1 cellular context compared by ENCODE assay signal in the genomic region with DNA sequence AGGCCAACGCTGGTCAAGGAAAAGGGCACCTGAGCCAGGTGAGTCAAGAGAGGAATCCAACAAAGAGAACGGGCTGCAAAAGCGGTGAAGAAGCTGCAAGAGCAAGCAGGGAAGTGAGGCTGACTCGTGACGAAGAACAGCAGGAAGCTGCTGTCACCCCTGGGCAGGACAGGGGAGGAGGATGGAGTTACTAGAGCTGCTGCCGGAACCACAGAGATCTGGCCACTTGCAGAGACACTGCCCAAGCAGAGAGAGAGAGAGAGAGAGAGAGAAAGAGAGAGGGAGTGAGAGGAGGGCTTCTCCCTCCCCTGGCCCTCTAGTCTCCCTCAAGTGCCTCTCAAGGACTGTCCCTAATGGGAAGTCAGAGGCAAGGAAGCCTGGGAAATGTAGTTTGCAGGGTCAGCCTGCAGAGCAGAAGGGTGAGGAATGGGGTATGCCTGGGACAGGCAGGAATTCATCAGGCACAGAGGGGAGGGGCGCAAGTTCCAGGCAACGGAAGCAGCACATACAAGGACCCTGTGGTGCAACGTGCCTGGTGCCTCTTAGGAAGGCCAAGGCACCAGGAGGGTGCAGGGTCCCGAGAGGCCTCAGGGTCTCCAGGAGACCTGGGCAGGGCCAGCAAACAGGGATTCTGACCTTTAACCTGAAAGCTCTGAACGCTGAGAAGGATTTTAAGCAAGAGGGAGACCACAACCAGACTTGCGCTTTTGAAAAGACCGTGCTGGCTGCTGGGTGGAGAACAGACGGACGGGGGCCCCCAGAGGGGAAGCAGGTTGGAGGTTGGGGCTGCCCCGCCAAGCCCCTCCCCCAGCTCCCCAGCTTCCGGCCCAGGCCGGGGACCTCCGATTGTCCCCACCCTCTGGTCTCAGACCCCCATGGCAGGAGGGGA.
A peak's percentile ranks its signal among the peaks of the same experiment; 100 is the strongest.
TF ChIP-seq lines count a peak whose summit lies in the region.

No MANE protein-coding gene starts in this region.

TF ChIP-seq in HepG2, 621 proteins besides CTCF, POLR2A, EP300 and RAD21 (continued from another document and continues in another):
- TF ChIP-seq, protein P1, sequence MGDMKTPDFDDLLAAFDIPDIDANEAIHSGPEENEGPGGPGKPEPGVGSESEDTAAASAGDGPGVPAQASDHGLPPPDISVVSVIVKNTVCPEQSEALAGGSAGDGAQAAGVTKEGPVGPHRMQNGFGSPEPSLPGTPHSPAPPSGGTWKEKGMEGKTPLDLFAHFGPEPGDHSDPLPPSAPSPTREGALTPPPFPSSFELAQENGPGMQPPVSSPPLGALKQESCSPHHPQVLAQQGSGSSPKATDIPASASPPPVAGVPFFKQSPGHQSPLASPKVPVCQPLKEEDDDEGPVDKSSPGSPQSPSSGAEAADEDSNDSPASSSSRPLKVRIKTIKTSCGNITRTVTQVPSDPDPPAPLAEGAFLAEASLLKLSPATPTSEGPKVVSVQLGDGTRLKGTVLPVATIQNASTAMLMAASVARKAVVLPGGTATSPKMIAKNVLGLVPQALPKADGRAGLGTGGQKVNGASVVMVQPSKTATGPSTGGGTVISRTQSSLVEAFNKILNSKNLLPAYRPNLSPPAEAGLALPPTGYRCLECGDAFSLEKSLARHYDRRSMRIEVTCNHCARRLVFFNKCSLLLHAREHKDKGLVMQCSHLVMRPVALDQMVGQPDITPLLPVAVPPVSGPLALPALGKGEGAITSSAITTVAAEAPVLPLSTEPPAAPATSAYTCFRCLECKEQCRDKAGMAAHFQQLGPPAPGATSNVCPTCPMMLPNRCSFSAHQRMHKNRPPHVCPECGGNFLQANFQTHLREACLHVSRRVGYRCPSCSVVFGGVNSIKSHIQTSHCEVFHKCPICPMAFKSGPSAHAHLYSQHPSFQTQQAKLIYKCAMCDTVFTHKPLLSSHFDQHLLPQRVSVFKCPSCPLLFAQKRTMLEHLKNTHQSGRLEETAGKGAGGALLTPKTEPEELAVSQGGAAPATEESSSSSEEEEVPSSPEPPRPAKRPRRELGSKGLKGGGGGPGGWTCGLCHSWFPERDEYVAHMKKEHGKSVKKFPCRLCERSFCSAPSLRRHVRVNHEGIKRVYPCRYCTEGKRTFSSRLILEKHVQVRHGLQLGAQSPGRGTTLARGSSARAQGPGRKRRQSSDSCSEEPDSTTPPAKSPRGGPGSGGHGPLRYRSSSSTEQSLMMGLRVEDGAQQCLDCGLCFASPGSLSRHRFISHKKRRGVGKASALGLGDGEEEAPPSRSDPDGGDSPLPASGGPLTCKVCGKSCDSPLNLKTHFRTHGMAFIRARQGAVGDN (CRISPR knock-in tag; IDR thresholded peaks at IDR 0.05) = peak; percentile 86
- peak; percentile 71; the same call in 1 of the 2 replicates for TF ChIP-seq ZNF205 (CRISPR knock-in tag; IDR thresholded peaks at IDR 0.05)
- TF ChIP-seq, protein P2, sequence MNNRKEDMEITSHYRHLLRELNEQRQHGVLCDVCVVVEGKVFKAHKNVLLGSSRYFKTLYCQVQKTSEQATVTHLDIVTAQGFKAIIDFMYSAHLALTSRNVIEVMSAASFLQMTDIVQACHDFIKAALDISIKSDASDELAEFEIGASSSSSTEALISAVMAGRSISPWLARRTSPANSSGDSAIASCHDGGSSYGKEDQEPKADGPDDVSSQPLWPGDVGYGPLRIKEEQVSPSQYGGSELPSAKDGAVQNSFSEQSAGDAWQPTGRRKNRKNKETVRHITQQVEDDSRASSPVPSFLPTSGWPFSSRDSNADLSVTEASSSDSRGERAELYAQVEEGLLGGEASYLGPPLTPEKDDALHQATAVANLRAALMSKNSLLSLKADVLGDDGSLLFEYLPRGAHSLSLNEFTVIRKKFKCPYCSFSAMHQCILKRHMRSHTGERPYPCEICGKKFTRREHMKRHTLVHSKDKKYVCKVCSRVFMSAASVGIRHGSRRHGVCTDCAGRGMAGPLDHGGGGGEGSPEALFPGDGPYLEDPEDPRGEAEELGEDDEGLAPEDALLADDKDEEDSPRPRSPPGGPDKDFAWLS (CRISPR knock-in tag; IDR thresholded peaks at IDR 0.05; ENCODE audit: borderline replicate concordance) = no peak
- peak; percentile 92 for TF ChIP-seq ZNF430 (CRISPR knock-in tag; IDR thresholded peaks at IDR 0.05)
- no peak for TF ChIP-seq MLLT10 (CRISPR knock-in tag; IDR thresholded peaks at IDR 0.05)
- no peak for TF ChIP-seq SRF (IDR thresholded peaks at IDR 0.05; ENCODE audit: low read depth, low read length)
- TF ChIP-seq NAIF1 (CRISPR knock-in tag; IDR thresholded peaks at IDR 0.05; ENCODE audit: borderline replicate concordance) = no peak
- peak; percentile 82 for TF ChIP-seq ELF3 (CRISPR knock-in tag; IDR thresholded peaks at IDR 0.05)
- peak; percentile 47; the same call in 1 of the 2 replicates for TF ChIP-seq GATAD1 (CRISPR knock-in tag; IDR thresholded peaks at IDR 0.05)
- TF ChIP-seq, protein P3, sequence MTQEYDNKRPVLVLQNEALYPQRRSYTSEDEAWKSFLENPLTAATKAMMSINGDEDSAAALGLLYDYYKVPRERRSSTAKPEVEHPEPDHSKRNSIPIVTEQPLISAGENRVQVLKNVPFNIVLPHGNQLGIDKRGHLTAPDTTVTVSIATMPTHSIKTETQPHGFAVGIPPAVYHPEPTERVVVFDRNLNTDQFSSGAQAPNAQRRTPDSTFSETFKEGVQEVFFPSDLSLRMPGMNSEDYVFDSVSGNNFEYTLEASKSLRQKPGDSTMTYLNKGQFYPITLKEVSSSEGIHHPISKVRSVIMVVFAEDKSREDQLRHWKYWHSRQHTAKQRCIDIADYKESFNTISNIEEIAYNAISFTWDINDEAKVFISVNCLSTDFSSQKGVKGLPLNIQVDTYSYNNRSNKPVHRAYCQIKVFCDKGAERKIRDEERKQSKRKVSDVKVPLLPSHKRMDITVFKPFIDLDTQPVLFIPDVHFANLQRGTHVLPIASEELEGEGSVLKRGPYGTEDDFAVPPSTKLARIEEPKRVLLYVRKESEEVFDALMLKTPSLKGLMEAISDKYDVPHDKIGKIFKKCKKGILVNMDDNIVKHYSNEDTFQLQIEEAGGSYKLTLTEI (CRISPR knock-in tag; conservative IDR thresholded peaks at IDR 0.05) = no peak
- no peak for TF ChIP-seq ZNF326 (CRISPR knock-in tag; IDR thresholded peaks at IDR 0.05; ENCODE audit: borderline replicate concordance)
- TF ChIP-seq ZSCAN9 (CRISPR knock-in tag; IDR thresholded peaks at IDR 0.05; ENCODE audit: borderline replicate concordance) = no peak
- TF ChIP-seq, protein P4, sequence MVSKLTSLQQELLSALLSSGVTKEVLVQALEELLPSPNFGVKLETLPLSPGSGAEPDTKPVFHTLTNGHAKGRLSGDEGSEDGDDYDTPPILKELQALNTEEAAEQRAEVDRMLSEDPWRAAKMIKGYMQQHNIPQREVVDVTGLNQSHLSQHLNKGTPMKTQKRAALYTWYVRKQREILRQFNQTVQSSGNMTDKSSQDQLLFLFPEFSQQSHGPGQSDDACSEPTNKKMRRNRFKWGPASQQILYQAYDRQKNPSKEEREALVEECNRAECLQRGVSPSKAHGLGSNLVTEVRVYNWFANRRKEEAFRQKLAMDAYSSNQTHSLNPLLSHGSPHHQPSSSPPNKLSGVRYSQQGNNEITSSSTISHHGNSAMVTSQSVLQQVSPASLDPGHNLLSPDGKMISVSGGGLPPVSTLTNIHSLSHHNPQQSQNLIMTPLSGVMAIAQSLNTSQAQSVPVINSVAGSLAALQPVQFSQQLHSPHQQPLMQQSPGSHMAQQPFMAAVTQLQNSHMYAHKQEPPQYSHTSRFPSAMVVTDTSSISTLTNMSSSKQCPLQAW (CRISPR knock-in tag; IDR thresholded peaks at IDR 0.05) = 0 out of 2 replicates have a peak, but pooled peaks have one; percentile 16
- peak; percentile 76 for TF ChIP-seq DMAP1 (CRISPR knock-in tag; IDR thresholded peaks at IDR 0.05)
- TF ChIP-seq, protein P5, sequence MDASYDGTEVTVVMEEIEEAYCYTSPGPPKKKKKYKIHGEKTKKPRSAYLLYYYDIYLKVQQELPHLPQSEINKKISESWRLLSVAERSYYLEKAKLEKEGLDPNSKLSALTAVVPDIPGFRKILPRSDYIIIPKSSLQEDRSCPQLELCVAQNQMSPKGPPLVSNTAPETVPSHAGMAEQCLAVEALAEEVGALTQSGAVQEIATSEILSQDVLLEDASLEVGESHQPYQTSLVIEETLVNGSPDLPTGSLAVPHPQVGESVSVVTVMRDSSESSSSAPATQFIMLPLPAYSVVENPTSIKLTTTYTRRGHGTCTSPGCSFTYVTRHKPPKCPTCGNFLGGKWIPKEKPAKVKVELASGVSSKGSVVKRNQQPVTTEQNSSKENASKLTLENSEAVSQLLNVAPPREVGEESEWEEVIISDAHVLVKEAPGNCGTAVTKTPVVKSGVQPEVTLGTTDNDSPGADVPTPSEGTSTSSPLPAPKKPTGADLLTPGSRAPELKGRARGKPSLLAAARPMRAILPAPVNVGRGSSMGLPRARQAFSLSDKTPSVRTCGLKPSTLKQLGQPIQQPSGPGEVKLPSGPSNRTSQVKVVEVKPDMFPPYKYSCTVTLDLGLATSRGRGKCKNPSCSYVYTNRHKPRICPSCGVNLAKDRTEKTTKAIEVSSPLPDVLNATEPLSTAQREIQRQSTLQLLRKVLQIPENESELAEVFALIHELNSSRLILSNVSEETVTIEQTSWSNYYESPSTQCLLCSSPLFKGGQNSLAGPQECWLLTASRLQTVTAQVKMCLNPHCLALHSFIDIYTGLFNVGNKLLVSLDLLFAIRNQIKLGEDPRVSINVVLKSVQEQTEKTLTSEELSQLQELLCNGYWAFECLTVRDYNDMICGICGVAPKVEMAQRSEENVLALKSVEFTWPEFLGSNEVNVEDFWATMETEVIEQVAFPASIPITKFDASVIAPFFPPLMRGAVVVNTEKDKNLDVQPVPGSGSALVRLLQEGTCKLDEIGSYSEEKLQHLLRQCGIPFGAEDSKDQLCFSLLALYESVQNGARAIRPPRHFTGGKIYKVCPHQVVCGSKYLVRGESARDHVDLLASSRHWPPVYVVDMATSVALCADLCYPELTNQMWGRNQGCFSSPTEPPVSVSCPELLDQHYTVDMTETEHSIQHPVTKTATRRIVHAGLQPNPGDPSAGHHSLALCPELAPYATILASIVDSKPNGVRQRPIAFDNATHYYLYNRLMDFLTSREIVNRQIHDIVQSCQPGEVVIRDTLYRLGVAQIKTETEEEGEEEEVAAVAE (CRISPR knock-in tag; IDR thresholded peaks at IDR 0.05; ENCODE audit: borderline replicate concordance) = peak; percentile 75; the same call in 1 of the 2 replicates
- TF ChIP-seq ZNF589 (CRISPR knock-in tag; conservative IDR thresholded peaks at IDR 0.05) = no peak
- TF ChIP-seq ETV5 (CRISPR knock-in tag; IDR thresholded peaks at IDR 0.05; ENCODE audit: borderline replicate concordance) = peak; percentile 90
- TF ChIP-seq, protein P6, sequence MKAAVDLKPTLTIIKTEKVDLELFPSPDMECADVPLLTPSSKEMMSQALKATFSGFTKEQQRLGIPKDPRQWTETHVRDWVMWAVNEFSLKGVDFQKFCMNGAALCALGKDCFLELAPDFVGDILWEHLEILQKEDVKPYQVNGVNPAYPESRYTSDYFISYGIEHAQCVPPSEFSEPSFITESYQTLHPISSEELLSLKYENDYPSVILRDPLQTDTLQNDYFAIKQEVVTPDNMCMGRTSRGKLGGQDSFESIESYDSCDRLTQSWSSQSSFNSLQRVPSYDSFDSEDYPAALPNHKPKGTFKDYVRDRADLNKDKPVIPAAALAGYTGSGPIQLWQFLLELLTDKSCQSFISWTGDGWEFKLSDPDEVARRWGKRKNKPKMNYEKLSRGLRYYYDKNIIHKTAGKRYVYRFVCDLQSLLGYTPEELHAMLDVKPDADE (CRISPR knock-in tag; IDR thresholded peaks at IDR 0.05) = no peak
- TF ChIP-seq, protein P7, sequence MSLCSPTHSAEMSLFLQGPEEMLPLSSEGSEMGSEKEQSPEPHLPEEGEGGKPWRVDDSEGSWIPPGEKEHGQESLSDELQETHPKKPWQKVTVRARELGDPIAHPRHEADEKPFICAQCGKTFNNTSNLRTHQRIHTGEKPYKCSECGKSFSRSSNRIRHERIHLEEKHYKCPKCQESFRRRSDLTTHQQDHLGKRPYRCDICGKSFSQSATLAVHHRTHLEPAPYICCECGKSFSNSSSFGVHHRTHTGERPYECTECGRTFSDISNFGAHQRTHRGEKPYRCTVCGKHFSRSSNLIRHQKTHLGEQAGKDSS (CRISPR knock-in tag; IDR thresholded peaks at IDR 0.05; ENCODE audit: borderline replicate concordance, low read depth) = peak; percentile 41; the same call in 1 of the 2 replicates
- TF ChIP-seq ZNF567 (CRISPR knock-in tag; IDR thresholded peaks at IDR 0.05; ENCODE audit: borderline replicate concordance) = no peak; the same call in 1 of the 2 replicates
- TF ChIP-seq GLI4 (CRISPR knock-in tag; IDR thresholded peaks at IDR 0.05; ENCODE audit: borderline replicate concordance) = no peak
- TF ChIP-seq, protein P8, sequence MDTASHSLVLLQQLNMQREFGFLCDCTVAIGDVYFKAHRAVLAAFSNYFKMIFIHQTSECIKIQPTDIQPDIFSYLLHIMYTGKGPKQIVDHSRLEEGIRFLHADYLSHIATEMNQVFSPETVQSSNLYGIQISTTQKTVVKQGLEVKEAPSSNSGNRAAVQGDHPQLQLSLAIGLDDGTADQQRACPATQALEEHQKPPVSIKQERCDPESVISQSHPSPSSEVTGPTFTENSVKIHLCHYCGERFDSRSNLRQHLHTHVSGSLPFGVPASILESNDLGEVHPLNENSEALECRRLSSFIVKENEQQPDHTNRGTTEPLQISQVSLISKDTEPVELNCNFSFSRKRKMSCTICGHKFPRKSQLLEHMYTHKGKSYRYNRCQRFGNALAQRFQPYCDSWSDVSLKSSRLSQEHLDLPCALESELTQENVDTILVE (CRISPR knock-in tag; IDR thresholded peaks at IDR 0.05) = 0 out of 2 replicates have a peak, but pooled peaks have one; percentile 20
- TF ChIP-seq ASH2L (IDR thresholded peaks at IDR 0.05; ENCODE audit: insufficient read length, low read depth, low read length) = no peak
- peak; percentile 90 for TF ChIP-seq ERF (CRISPR knock-in tag; IDR thresholded peaks at IDR 0.05)
- peak; percentile 66 for TF ChIP-seq NR2F6 (IDR thresholded peaks at IDR 0.05)
- peak; percentile 74 for TF ChIP-seq NR2F6 (CRISPR knock-in tag; IDR thresholded peaks at IDR 0.05)
- no peak for TF ChIP-seq HOXA7 (CRISPR knock-in tag; IDR thresholded peaks at IDR 0.05)
- peak; percentile 91 for TF ChIP-seq SALL1 (CRISPR knock-in tag; IDR thresholded peaks at IDR 0.05)
- TF ChIP-seq, protein P9, sequence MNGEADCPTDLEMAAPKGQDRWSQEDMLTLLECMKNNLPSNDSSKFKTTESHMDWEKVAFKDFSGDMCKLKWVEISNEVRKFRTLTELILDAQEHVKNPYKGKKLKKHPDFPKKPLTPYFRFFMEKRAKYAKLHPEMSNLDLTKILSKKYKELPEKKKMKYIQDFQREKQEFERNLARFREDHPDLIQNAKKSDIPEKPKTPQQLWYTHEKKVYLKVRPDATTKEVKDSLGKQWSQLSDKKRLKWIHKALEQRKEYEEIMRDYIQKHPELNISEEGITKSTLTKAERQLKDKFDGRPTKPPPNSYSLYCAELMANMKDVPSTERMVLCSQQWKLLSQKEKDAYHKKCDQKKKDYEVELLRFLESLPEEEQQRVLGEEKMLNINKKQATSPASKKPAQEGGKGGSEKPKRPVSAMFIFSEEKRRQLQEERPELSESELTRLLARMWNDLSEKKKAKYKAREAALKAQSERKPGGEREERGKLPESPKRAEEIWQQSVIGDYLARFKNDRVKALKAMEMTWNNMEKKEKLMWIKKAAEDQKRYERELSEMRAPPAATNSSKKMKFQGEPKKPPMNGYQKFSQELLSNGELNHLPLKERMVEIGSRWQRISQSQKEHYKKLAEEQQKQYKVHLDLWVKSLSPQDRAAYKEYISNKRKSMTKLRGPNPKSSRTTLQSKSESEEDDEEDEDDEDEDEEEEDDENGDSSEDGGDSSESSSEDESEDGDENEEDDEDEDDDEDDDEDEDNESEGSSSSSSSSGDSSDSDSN (CRISPR knock-in tag; IDR thresholded peaks at IDR 0.05) = peak; percentile 69
- no peak for TF ChIP-seq ZNF550 (CRISPR knock-in tag; IDR thresholded peaks at IDR 0.05; ENCODE audit: borderline replicate concordance)
- no peak for TF ChIP-seq KLF9 (CRISPR knock-in tag; IDR thresholded peaks at IDR 0.05; ENCODE audit: low read depth)
